In the genomic region with DNA sequence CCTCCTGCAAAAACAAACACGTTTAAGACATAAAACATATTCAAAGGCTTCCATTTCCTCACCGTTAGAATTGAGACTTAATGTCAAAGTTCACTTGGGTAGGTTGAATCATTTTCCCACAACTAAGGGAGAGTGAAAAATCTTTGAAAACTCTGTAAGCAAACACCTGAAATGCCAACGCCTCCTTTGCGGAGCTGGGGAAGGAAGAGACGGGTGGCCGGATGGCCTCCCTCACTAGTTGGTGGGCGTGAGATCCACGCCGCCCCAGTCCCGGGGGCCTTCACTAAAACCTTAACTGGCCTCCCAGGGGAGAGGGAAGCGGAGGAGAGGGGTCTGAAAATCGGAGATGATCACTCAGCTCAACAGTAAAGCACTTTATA, we compare ENCODE assay signal across 8 cellular contexts. TPM values are rescaled to one million over a fixed set of nuclear protein-coding genes. Genes with fewer than 3 reads are reported as not detected.
A peak's percentile ranks its signal among the peaks of the same experiment; 100 is the strongest.
DNase-seq lines count a peak whose midpoint lies in the region; TF ChIP-seq lines count a peak whose summit lies in the region.

No MANE protein-coding gene starts in this region.

- no peaks in the 10 kb centered on the region for H3K9me3 ChIP-seq in uterus

- POLR2A ChIA-PET in GM10248 (lab: Yijun Ruan, JAX), result interaction anchor here (0.9 kb wide), 1 partner anchor 13 kb away, joined by 3 read pairs; no protein-coding TSS in a partner anchor

- H3K4me1 Mint-ChIP-seq in endothelial cell (ENCODE audit: unreplicated experiment) (peaks cover 11% of the 10 kb centered on the region), nephron progenitor cell (peaks cover 41% of the 10 kb centered on the region)

- no peak for TF ChIP-seq CTCF in HL-60 (IDR thresholded peaks at IDR 0.05; ENCODE audit: insufficient read depth, low read length)
- TF ChIP-seq CTCF in endothelial cell (IDR thresholded peaks at IDR 0.05; ENCODE audit: unreplicated experiment), result no peak
- no peak for TF ChIP-seq CTCF in nephron progenitor cell (IDR thresholded peaks at IDR 0.05)
- no peak for TF ChIP-seq CTCF in uterus (IDR thresholded peaks at IDR 0.05)
- no peak for TF ChIP-seq CTCF in GM10248 (IDR thresholded peaks at IDR 0.05; ENCODE audit: control extremely low read depth, extremely low read depth, low read depth, missing control alignments)

- H3K36me3 Mint-ChIP-seq in endothelial cell (ENCODE audit: low read depth, unreplicated experiment) (no peaks in the 10 kb centered on the region), nephron progenitor cell (ENCODE audit: low read depth) (peaks cover 12% of the 10 kb centered on the region)

- no peaks in the 10 kb centered on the region for H3K36me3 ChIP-seq in uterus

- H3K27ac ChIP-seq in HL-60 (replicated peaks) (peak overlapping the region; percentile 77), uterus (peak overlapping the region; percentile 89 to 90)

- intact Hi-C loops in uterus (cut with DNase I; ENCODE audit: low total_unique reads), result no loop called here

- no peak for TF ChIP-seq POLR2A in uterus (IDR thresholded peaks at IDR 0.05)

- H3K27me3 ChIP-seq in HL-60 (ENCODE audit: insufficient read depth, poor library complexity, severe bottlenecking) (no peaks in the 10 kb centered on the region), uterus (no peaks in the 10 kb centered on the region)

- H3K27ac Mint-ChIP-seq in endothelial cell (ENCODE audit: unreplicated experiment), result peak overlapping the region; percentile 86
- peak overlapping the region; percentile 95 for H3K27ac Mint-ChIP-seq in nephron progenitor cell

- H3K4me1 ChIP-seq in uterus, result peaks cover 0 to 8% of the 10 kb centered on the region in 2 donors

- H3K4me3 Mint-ChIP-seq in endothelial cell (ENCODE audit: unreplicated experiment) (peak overlapping the region; percentile 90), nephron progenitor cell (peak overlapping the region; percentile 90)

- H3K9me3 Mint-ChIP-seq in endothelial cell (ENCODE audit: unreplicated experiment) (no peaks in the 10 kb centered on the region), nephron progenitor cell (no peaks in the 10 kb centered on the region)

- H3K27me3 Mint-ChIP-seq in endothelial cell (ENCODE audit: unreplicated experiment) (peaks cover 3% of the 10 kb centered on the region), nephron progenitor cell (ENCODE audit: low read depth, poor library complexity) (peaks cover 5% of the 10 kb centered on the region)

- CTCF ChIA-PET in GM10248 (lab: Yijun Ruan, JAX), result interaction anchor here (0.8 to 2.4 kb wide), 8 partner anchors 14 to 275 kb away, joined by 3 to 8 read pairs (median 4); a partner anchor contains a TSS

- DNase-seq in ELF-1 (ENCODE audit: low read depth, low spot score) (peak; percentile 49), HL-60 (ENCODE audit: low read depth in 1 of 2, low spot score in 1 of 2) (peak in 1 of 2 experiments; percentile 18), endothelial cell (ENCODE audit: low spot score) (no peak), nephron progenitor cell (no peak), uterus (no peak), NCI-H2029 treated with DMSO at 0.1 percent for 48 hours (lab: John Stamatoyannopoulos, UW) (no peak), GM10248 (ENCODE audit: extremely low spot score) (no peak)
- DNase-seq in activated CD4-positive, alpha-beta T cell treated with anti-CD3 and anti-CD28 coated beads, Interleukin-2, amount 50 U/mL, for 4 hours, result peak; percentile 32 to 42

- H3K4me3 ChIP-seq in HL-60 (replicated peaks; ENCODE audit: insufficient read depth, low read length) (peak overlapping the region; percentile 66), uterus (peak overlapping the region; percentile 51 to 55)

RNA-seq across cellular contexts. Expression of a gene that starts 0.8 kb away (rescaled TPM):
- total RNA-seq in endothelial cell (ENCODE audit: unreplicated experiment) (29.2 TPM), uterus (10 to 100 TPM; 26.8 to 57.1 (median 37.7) TPM)

RNA-seq across cellular contexts. Expression of a gene that starts 10.4 kb away (rescaled TPM):
- total RNA-seq in endothelial cell (ENCODE audit: unreplicated experiment) (85.8 TPM), uterus (100 to 1,000 TPM in 1 of 4 donors, 10 to 100 TPM in 3; 25.6 to 115 (median 72.3) TPM)

Comparison
In these comparisons a context has a peak if more than half of its experiments do, and no peak if none do; other contexts are left out.
1. DNase-seq: peak in ELF-1 (single experiment) and activated CD4-positive, alpha-beta T cell treated with anti-CD3 and anti-CD28 coated beads, Interleukin-2, amount 50 U/mL, for 4 hours (2 of 2); none in endothelial cell (single experiment), nephron progenitor cell (single experiment), uterus (0 of 2), NCI-H2029 treated with DMSO at 0.1 percent for 48 hours (single experiment) and GM10248 (single experiment).